Comparison of ENCODE assay signal across 25 cellular contexts in the genomic region with DNA sequence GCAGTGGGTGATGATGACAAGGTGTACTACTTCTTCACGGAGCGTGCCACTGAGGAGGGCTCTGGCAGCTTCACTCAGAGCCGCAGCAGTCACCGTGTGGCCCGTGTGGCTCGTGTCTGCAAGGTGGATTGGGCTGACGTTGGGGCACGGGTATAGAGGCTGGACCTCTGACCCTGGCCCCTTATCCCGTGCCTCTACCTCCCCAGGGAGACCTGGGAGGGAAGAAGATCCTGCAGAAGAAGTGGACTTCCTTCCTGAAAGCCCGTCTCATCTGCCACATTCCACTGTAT.
"Had no signal": no experiment of that assay in that cellular context is flagged by ENCODE, and none has a peak within 500 bp of the region (broad histone marks: within the 10 kb centered on the region; RNA-seq: fewer than 3 reads in every experiment).

No MANE protein-coding gene starts in this region.

- H3K36me3 ChIP-seq: neural progenitor cell had no signal

- H3K9me3 Mint-ChIP-seq: activated CD4-positive, alpha-beta T cell treated with anti-CD3 and anti-CD28 coated beads, Interleukin-2, amount 10 ng/mL, durations not matched to agents 7 days and 5 days; activated naive CD4-positive, alpha-beta T cell treated with anti-CD3 and anti-CD28 coated beads for 36 hours; activated T-cell treated with anti-CD3 and anti-CD28 coated beads, Interleukin-2, amount 50 U/mL, for 72 hours; dendritic cell treated with granulocyte-macrophage colony-stimulating factor and Interleukin-4, amounts not matched to agents 40 ng/mL and 50 ng/mL, for 4 days; naive B cell; neural progenitor cell; stimulated activated naive CD8-positive, alpha-beta T cell treated with anti-CD3 and anti-CD28 coated beads, Interleukin-15, Interleukin-2, amounts not matched to agents 100 ng/mL and 50 ng/mL, for 24 hours; T-cell; T-helper 2 cell treated with Interferon-gamma antibody and Interleukin-4, amounts not matched to agents 5 μg/mL and 100 μg/mL, for 36 hours had no signal

- H2AFZ ChIP-seq: neural progenitor cell had no signal

- H3K4me1 Mint-ChIP-seq: activated CD4-positive, alpha-beta T cell treated with anti-CD3 and anti-CD28 coated beads, Interleukin-2, amount 10 ng/mL, durations not matched to agents 7 days and 5 days; neural progenitor cell had no signal

- FAIRE-seq: kidney had no signal

- H3K27ac ChIP-seq: heart right ventricle, lower lobe of right lung, neural progenitor cell, tibial artery, VCaP had no signal

- H3K4me2 ChIP-seq: neural progenitor cell had no signal

- H3K4me1 ChIP-seq: heart right ventricle, lower lobe of right lung, neural progenitor cell, tibial artery had no signal

- H3K9ac ChIP-seq: neural progenitor cell had no signal

- H3K4me3 Mint-ChIP-seq: activated CD4-positive, alpha-beta T cell treated with anti-CD3 and anti-CD28 coated beads, Interleukin-2, amount 10 ng/mL, durations not matched to agents 7 days and 5 days; activated naive CD4-positive, alpha-beta T cell treated with anti-CD3 and anti-CD28 coated beads for 36 hours; activated T-cell treated with anti-CD3 and anti-CD28 coated beads, Interleukin-2, amount 50 U/mL, for 72 hours; dendritic cell treated with granulocyte-macrophage colony-stimulating factor and Interleukin-4, amounts not matched to agents 40 ng/mL and 50 ng/mL, for 4 days; naive B cell; neural progenitor cell; stimulated activated naive CD8-positive, alpha-beta T cell treated with anti-CD3 and anti-CD28 coated beads, Interleukin-15, Interleukin-2, amounts not matched to agents 100 ng/mL and 50 ng/mL, for 24 hours; T-cell; T-helper 2 cell treated with Interferon-gamma antibody and Interleukin-4, amounts not matched to agents 5 μg/mL and 100 μg/mL, for 36 hours had no signal

- H3K4me3 ChIP-seq: heart right ventricle, lower lobe of right lung, neural progenitor cell, tibial artery had no signal

- H3K27me3 ChIP-seq: heart right ventricle, neural progenitor cell, tibial artery had no signal

- H3K27ac Mint-ChIP-seq: activated CD4-positive, alpha-beta T cell treated with anti-CD3 and anti-CD28 coated beads, Interleukin-2, amount 10 ng/mL, durations not matched to agents 7 days and 5 days; activated naive CD4-positive, alpha-beta T cell treated with anti-CD3 and anti-CD28 coated beads for 36 hours; activated T-cell treated with anti-CD3 and anti-CD28 coated beads, Interleukin-2, amount 50 U/mL, for 72 hours; dendritic cell treated with granulocyte-macrophage colony-stimulating factor and Interleukin-4, amounts not matched to agents 40 ng/mL and 50 ng/mL, for 4 days; neural progenitor cell; progenitor cell of endocrine pancreas; stimulated activated naive CD8-positive, alpha-beta T cell treated with anti-CD3 and anti-CD28 coated beads, Interleukin-15, Interleukin-2, amounts not matched to agents 100 ng/mL and 50 ng/mL, for 24 hours; T-cell; T-helper 2 cell treated with Interferon-gamma antibody and Interleukin-4, amounts not matched to agents 5 μg/mL and 100 μg/mL, for 36 hours had no signal

- ATAC-seq: activated CD4-positive, CD25-positive, alpha-beta regulatory T cell treated with anti-CD3 and anti-CD28 coated beads, Interleukin-2, amount 50 U/mL, for 24 hours; activated T-cell treated with anti-CD3 and anti-CD28 coated beads, Interleukin-2, amount 50 U/mL, for 72 hours; heart right ventricle; lower lobe of right lung; T-cell had no signal

- DNase-seq: activated CD4-positive, alpha-beta T cell treated with anti-CD3 and anti-CD28 coated beads, Interleukin-2, amount 10 ng/mL, durations not matched to agents 7 days and 5 days; activated CD8-positive, alpha-beta memory T cell treated with anti-CD3 and anti-CD28 coated beads, Interleukin-2, amount 50 U/mL, for 48 hours; activated effector memory CD4-positive, alpha-beta T cell treated with Interleukin-2 at 50 U/mL for 16 hours; activated naive CD4-positive, alpha-beta T cell treated with anti-CD3 and anti-CD28 coated beads for 36 hours; activated T-cell treated with anti-CD3 and anti-CD28 coated beads, Interleukin-2, amount 50 U/mL, for 72 hours; effector CD8-positive, alpha-beta T cell; erythroblast; foreskin fibroblast; heart right ventricle; kidney; lower lobe of right lung; mesendoderm; naive B cell; retina; stimulated activated CD4-positive, alpha-beta T cell treated with anti-CD3 and anti-CD28 coated beads, Interleukin-4, amount 100 ng/mL, for 24 hours; substantia nigra; T-cell; tibial artery had no signal

- H3K9me3 ChIP-seq: heart right ventricle, lower lobe of right lung, tibial artery had no signal
